In genomic region chr19:39996218-39996810, GRCh38 we compare ENCODE assay signal across 8 cellular contexts. TPM values are rescaled to one million over a fixed set of nuclear protein-coding genes. Genes with fewer than 3 reads are reported as not detected.
DNase-seq lines count a peak whose midpoint lies in the region; ATAC-seq and TF ChIP-seq lines count a peak whose summit lies in the region.

No MANE protein-coding gene starts in this region.

- peak overlapping the region; percentile 98 for H3K4me3 Mint-ChIP-seq in activated naive CD8-positive, alpha-beta T cell treated with anti-CD3 and anti-CD28 coated beads, Interleukin-2, amount 10 ng/mL, durations not matched to agents 7 days and 5 days

- TF ChIP-seq CTCF in prostate gland (IDR thresholded peaks at IDR 0.05) = no peak

- peak overlapping the region; percentile 95 for H3K27ac Mint-ChIP-seq in activated naive CD8-positive, alpha-beta T cell treated with anti-CD3 and anti-CD28 coated beads, Interleukin-2, amount 10 ng/mL, durations not matched to agents 7 days and 5 days

- H3K4me1 Mint-ChIP-seq in activated naive CD8-positive, alpha-beta T cell treated with anti-CD3 and anti-CD28 coated beads, Interleukin-2, amount 10 ng/mL, durations not matched to agents 7 days and 5 days = peaks cover 30% of the 10 kb centered on the region

- no peaks in the 10 kb centered on the region for H3K27me3 Mint-ChIP-seq in activated naive CD8-positive, alpha-beta T cell treated with anti-CD3 and anti-CD28 coated beads, Interleukin-2, amount 10 ng/mL, durations not matched to agents 7 days and 5 days

- H3K9me3 ChIP-seq in prostate gland = no peaks in the 10 kb centered on the region

- no peak for TF ChIP-seq POLR2A in prostate gland (IDR thresholded peaks at IDR 0.05)

- H3K36me3 Mint-ChIP-seq in activated naive CD8-positive, alpha-beta T cell treated with anti-CD3 and anti-CD28 coated beads, Interleukin-2, amount 10 ng/mL, durations not matched to agents 7 days and 5 days = peaks cover 31% of the 10 kb centered on the region

- intact Hi-C loops in left cardiac atrium (cut with DNase I) (no loop called here), prostate gland (cut with DNase I) (no loop called here)

- WGBS in prostate gland = 7% methylated on average over 19 of the region's 19 CpGs

- H3K27ac ChIP-seq in prostate gland = peak overlapping the region; percentile 80 to 81

- ATAC-seq in HG02642 (IDR thresholded peaks at IDR 0.05; ENCODE audit: poor library complexity, unreplicated experiment) = peak; percentile 20
- peak; percentile 55 for ATAC-seq in activated naive CD8-positive, alpha-beta T cell treated with anti-CD3 and anti-CD28 coated beads, Interleukin-2, amount 10 ng/mL, durations not matched to agents 7 days and 5 days (ENCODE audit: low read depth)
- ATAC-seq in left cardiac atrium = peak; percentile 32 to 59

- POLR2A ChIA-PET in activated naive CD8-positive, alpha-beta T cell treated with anti-CD3 and anti-CD28 coated beads, Interleukin-2, amount 10 ng/mL, durations not matched to agents 7 days and 5 days (lab: Charles Lee) = interaction anchor here (0.7 to 2.7 kb wide), 6 partner anchors 15 to 172 kb away, joined by 3 to 23 read pairs (median 6); partner anchors contain the start of genes FBL, PSMC4 and ZNF780B

- peaks cover 8% of the 10 kb centered on the region for H3K9me3 Mint-ChIP-seq in activated naive CD8-positive, alpha-beta T cell treated with anti-CD3 and anti-CD28 coated beads, Interleukin-2, amount 10 ng/mL, durations not matched to agents 7 days and 5 days

- no peaks in the 10 kb centered on the region for H3K36me3 ChIP-seq in prostate gland

- no peaks in the 10 kb centered on the region for H3K4me1 ChIP-seq in prostate gland (replicated peaks)

- DNase-seq in activated T-cell treated with anti-CD3 and anti-CD28 coated beads for 48 hours (ENCODE audit: low read depth) = peak; percentile 41
- DNase-seq in activated T-cell treated with anti-CD3 and anti-CD28 coated beads, Interleukin-2, amount 50 U/mL, for 48 hours = no peak
- DNase-seq in NCI-H345 (lab: John Stamatoyannopoulos, UW) = peak; percentile 62
- no peak for DNase-seq in activated naive CD8-positive, alpha-beta T cell treated with anti-CD3 and anti-CD28 coated beads, Interleukin-2, amount 10 ng/mL, durations not matched to agents 7 days and 5 days
- DNase-seq in left cardiac atrium = peak; percentile 26
- no peak for DNase-seq in prostate gland (ENCODE audit: low spot score)
- DNase-seq in NCI-H1436 (lab: John Stamatoyannopoulos, UW) = no peak

- H3K4me3 ChIP-seq in prostate gland = peak overlapping the region; percentile 60 to 70

- H3K27me3 ChIP-seq in prostate gland (replicated peaks; ENCODE audit: insufficient read depth) = no peaks in the 10 kb centered on the region

RNA-seq across cellular contexts. Expression of gene ZNF546, which starts 0.5 kb away (rescaled TPM):
- 1 to 10 TPM; 9.3 to 9.9 TPM for total RNA-seq in activated naive CD8-positive, alpha-beta T cell treated with anti-CD3 and anti-CD28 coated beads, Interleukin-2, amount 10 ng/mL, durations not matched to agents 7 days and 5 days
- total RNA-seq in left cardiac atrium (1 to 10 TPM; 5.3 to 6.8 TPM), prostate gland (10 to 100 TPM in 1 of 2 donors, 1 to 10 TPM in 1; 4.6 to 10.6 TPM)

RNA-seq across cellular contexts. Expression of gene PSMC4, which starts 25.3 kb away (rescaled TPM):
- total RNA-seq in activated naive CD8-positive, alpha-beta T cell treated with anti-CD3 and anti-CD28 coated beads, Interleukin-2, amount 10 ng/mL, durations not matched to agents 7 days and 5 days = 10 to 100 TPM; 81.9 to 84.5 TPM
- 10 to 100 TPM; 62.3 to 79.1 TPM for total RNA-seq in left cardiac atrium
- total RNA-seq in prostate gland = 100 to 1,000 TPM in 1 of 2 donors, 10 to 100 TPM in 1; 86.1 to 129 TPM

RNA-seq across cellular contexts. Expression of gene ZNF780B, which starts 59.7 kb away (rescaled TPM):
- 10 to 100 TPM; 35.6 to 39.4 TPM for total RNA-seq in activated naive CD8-positive, alpha-beta T cell treated with anti-CD3 and anti-CD28 coated beads, Interleukin-2, amount 10 ng/mL, durations not matched to agents 7 days and 5 days
- total RNA-seq in left cardiac atrium (10 to 100 TPM; 27.6 to 28.3 TPM), prostate gland (10 to 100 TPM; 11.7 to 17.4 TPM)

Comparison
In these comparisons a context has a peak if more than half of its experiments do, and no peak if none do; other contexts are left out.
1. DNase-seq: peak in activated T-cell treated with anti-CD3 and anti-CD28 coated beads for 48 hours (single experiment), NCI-H345 (single experiment) and left cardiac atrium (single experiment); none in activated T-cell treated with anti-CD3 and anti-CD28 coated beads, Interleukin-2, amount 50 U/mL, for 48 hours (0 of 2), activated naive CD8-positive, alpha-beta T cell treated with anti-CD3 and anti-CD28 coated beads, Interleukin-2, amount 10 ng/mL, durations not matched to agents 7 days and 5 days (single experiment), prostate gland (single experiment) and NCI-H1436 (single experiment).
2. Peak in every context shown above with its lines, with median percentiles within 50 percentile points of each other: ATAC-seq.